In genomic region chr3:51637144-51637940, GRCh38 we compare ENCODE assay signal across 1 cellular context.
TF ChIP-seq lines count a peak whose summit lies in the region.

No MANE protein-coding gene starts in this region.

TF ChIP-seq in SK-N-SH treated with all-trans-retinoic acid at 6 μM for 48 hours, 23 proteins besides CTCF, POLR2A, EP300 and RAD21 (continued from another document):
- no peak for TF ChIP-seq CSRNP3 (CRISPR knock-in tag; IDR thresholded peaks at IDR 0.05)
- TF ChIP-seq ESRRG (CRISPR knock-in tag; IDR thresholded peaks at IDR 0.05): no peak
- TF ChIP-seq OSR1 (CRISPR knock-in tag; IDR thresholded peaks at IDR 0.05): no peak
- TF ChIP-seq TOX (CRISPR knock-in tag; IDR thresholded peaks at IDR 0.05; ENCODE audit: borderline replicate concordance): no peak
